ENCODE assay signal across 24 cellular contexts in genomic region chr2:165376571-165376975, GRCh38.
A peak's percentile ranks its signal among the peaks of the same experiment; 100 is the strongest.
DNase-seq lines count a peak whose midpoint lies in the region; ATAC-seq, FAIRE-seq and TF ChIP-seq lines count a peak whose summit lies in the region.
"Had no signal": no experiment of that assay in that cellular context is flagged by ENCODE, and none has a peak within 500 bp of the region (broad histone marks: within the 10 kb centered on the region; RNA-seq: fewer than 3 reads in every experiment).

No MANE protein-coding gene starts in this region.

- H3K36me3 ChIP-seq in A673 (ENCODE audit: insufficient read depth, low read length, poor library complexity, severe bottlenecking) (no peaks in the 10 kb centered on the region), pancreas (no peaks in the 10 kb centered on the region)
- H3K36me3 ChIP-seq: thoracic aorta had no signal

- no peaks in the 10 kb centered on the region for H3K27me3 Mint-ChIP-seq in WTC11 (ENCODE audit: low read depth)

- H3K9me3 Mint-ChIP-seq in WTC11, result no peaks in the 10 kb centered on the region
- H3K9me3 Mint-ChIP-seq: activated naive CD8-positive, alpha-beta T cell treated with anti-CD3 and anti-CD28 coated beads, Interleukin-2, amount 50 U/mL, for 24 hours; CD14-positive monocyte; HFFc6; nephron progenitor cell; T-helper 1 cell treated with Interleukin-12 subunit alpha and Interleukin-12 subunit beta and Interleukin-4 antibody, amounts not matched to agents 30 μg/mL and 1 μg/mL, for 36 hours had no signal

- H3K4me3 ChIP-seq in A673 (ENCODE audit: low read depth, low read length, poor library complexity, severe bottlenecking) (peak overlapping the region; percentile 1), pancreas (no peak overlapping the region)
- H3K4me3 ChIP-seq: mucosa of descending colon, thoracic aorta had no signal

- H3K27ac ChIP-seq in A673 (ENCODE audit: low read depth, low read length, poor library complexity, severe bottlenecking) (no peak overlapping the region), pancreas (no peak overlapping the region)
- H3K27ac ChIP-seq: thoracic aorta had no signal

- no peak for FAIRE-seq in pancreas (lab: Jason Lieb, UNC)

- no peak for TF ChIP-seq CTCF in A673 (conservative IDR thresholded peaks at IDR 0.05; ENCODE audit: low read depth, low read length)
- TF ChIP-seq CTCF in WTC11 (IDR thresholded peaks at IDR 0.05), result no peak
- no peak for TF ChIP-seq CTCF in pancreas (IDR thresholded peaks at IDR 0.05)

- WGBS in pancreas, 2 donors, result 50 to 56% methylated on average over 3 of the region's 3 CpGs

- CTCF ChIA-PET in A673 (lab: Charles Lee) (interaction anchor here (0.7 kb wide), 1 partner anchor 777 kb away, joined by 3 read pairs; no protein-coding TSS in a partner anchor), WTC11 (lab: Charles Lee) (no interaction called here)

- peak overlapping the region; percentile 27; the same call in 1 of the 2 replicates for H3K27ac Mint-ChIP-seq in WTC11
- H3K27ac Mint-ChIP-seq: activated naive CD8-positive, alpha-beta T cell treated with anti-CD3 and anti-CD28 coated beads, Interleukin-2, amount 50 U/mL, for 24 hours; CD14-positive monocyte; HFFc6; nephron progenitor cell; T-helper 1 cell treated with Interleukin-12 subunit alpha and Interleukin-12 subunit beta and Interleukin-4 antibody, amounts not matched to agents 30 μg/mL and 1 μg/mL, for 36 hours had no signal

- POLR2A ChIA-PET in A673 (lab: Charles Lee; ENCODE audit: low non-redundant PET), result no interaction called here
- POLR2A ChIA-PET in WTC11 (lab: Charles Lee), result no interaction called here

- BruUV-seq in A673 (replicated peaks; lab: Mats Ljungman, UMichigan), result no TSS peak

- H3K9me3 ChIP-seq in A673 (ENCODE audit: low read depth, low read length, poor library complexity, severe bottlenecking) (no peaks in the 10 kb centered on the region), pancreas (no peaks in the 10 kb centered on the region)
- H3K9me3 ChIP-seq: mucosa of descending colon, thoracic aorta had no signal

- DNase-seq in A673 (ENCODE audit: low spot score), result peak; percentile 60
- DNase-seq in DMS79 treated with DMSO at 0.1 percent for 48 hours (lab: John Stamatoyannopoulos, UW), result peak; percentile 72
- no peak for DNase-seq in WTC11 (ENCODE audit: low spot score)
- DNase-seq in medulla oblongata (ENCODE audit: extremely low spot score), result peak; percentile 32
- DNase-seq in pancreas, result no peak
- DNase-seq in NCI-H2196 treated with DMSO at 0.1 percent for 48 hours (lab: John Stamatoyannopoulos, UW; ENCODE audit: unreplicated experiment), result no peak
- no peak for DNase-seq in DMS114 treated with DMSO at 0.1 percent for 48 hours (lab: John Stamatoyannopoulos, UW; ENCODE audit: unreplicated experiment)
- DNase-seq: activated CD8-positive, alpha-beta memory T cell treated with anti-CD3 and anti-CD28 coated beads for 24 hours; activated gamma-delta T cell treated with Interleukin-2 at 50 U/mL for 16 hours; activated naive CD8-positive, alpha-beta T cell treated with anti-CD3 and anti-CD28 coated beads, Interleukin-2, amount 50 U/mL, for 24 hours; activated T-cell treated with anti-CD3 and anti-CD28 coated beads, Interleukin-2, amount 50 U/mL, for 1 hour; GDM1; HFFc6; IMR-90; left colon; mucosa of descending colon; NCI-H1105; NCI-H446; nephron progenitor cell; stimulated activated naive CD8-positive, alpha-beta T cell treated with anti-CD3 and anti-CD28 coated beads, Interleukin-15, Interleukin-2, amounts not matched to agents 100 U/mL and 50 U/mL, for 24 hours had no signal

- no peaks in the 10 kb centered on the region for H3K27me3 ChIP-seq in A673 (replicated peaks; ENCODE audit: insufficient read depth, low read depth, low read length, poor library complexity)
- H3K27me3 ChIP-seq in pancreas, result no peaks in the 10 kb centered on the region

- no peaks in the 10 kb centered on the region for H3K36me3 Mint-ChIP-seq in WTC11
- H3K36me3 Mint-ChIP-seq: CD14-positive monocyte had no signal

- no peak overlapping the region for H3K4me3 Mint-ChIP-seq in WTC11
- H3K4me3 Mint-ChIP-seq: activated naive CD8-positive, alpha-beta T cell treated with anti-CD3 and anti-CD28 coated beads, Interleukin-2, amount 50 U/mL, for 24 hours; CD14-positive monocyte; HFFc6; nephron progenitor cell; T-helper 1 cell treated with Interleukin-12 subunit alpha and Interleukin-12 subunit beta and Interleukin-4 antibody, amounts not matched to agents 30 μg/mL and 1 μg/mL, for 36 hours had no signal

- H3K4me1 ChIP-seq in A673 (ENCODE audit: insufficient read depth, low read length, poor library complexity, severe bottlenecking) (peaks cover 48% of the 10 kb centered on the region), pancreas (no peaks in the 10 kb centered on the region)

- intact Hi-C loops in A673 (cut with micrococcal nuclease; ENCODE audit: unreplicated experiment) (no loop called here), pancreas (cut with DNase I) (no loop called here)

- peaks cover 30% of the 10 kb centered on the region for H3K4me1 Mint-ChIP-seq in WTC11
- H3K4me1 Mint-ChIP-seq: activated naive CD8-positive, alpha-beta T cell treated with anti-CD3 and anti-CD28 coated beads, Interleukin-2, amount 50 U/mL, for 24 hours; CD14-positive monocyte had no signal

- ATAC-seq in WTC11 (no peak), pancreas (no peak)
- ATAC-seq: activated naive CD8-positive, alpha-beta T cell treated with anti-CD3 and anti-CD28 coated beads, Interleukin-2, amount 50 U/mL, for 24 hours; left colon; mucosa of descending colon; sciatic nerve; stimulated activated naive CD8-positive, alpha-beta T cell treated with anti-CD3 and anti-CD28 coated beads, Interleukin-15, Interleukin-2, amounts not matched to agents 100 U/mL and 50 U/mL, for 24 hours had no signal

TF ChIP-seq in WTC11, 78 proteins besides CTCF, POLR2A, EP300 and RAD21:
- TF ChIP-seq NFE2L1 (CRISPR knock-in tag; IDR thresholded peaks at IDR 0.05), result no peak
- no peak for TF ChIP-seq ZNF121 (CRISPR knock-in tag; IDR thresholded peaks at IDR 0.05)

Comparison
In these comparisons a context has a peak if more than half of its experiments do, and no peak if none do; other contexts are left out.
1. DNase-seq: peak in A673 (single experiment), DMS79 treated with DMSO at 0.1 percent for 48 hours (single experiment) and medulla oblongata (single experiment); none in WTC11 (single experiment), pancreas (0 of 6), NCI-H2196 treated with DMSO at 0.1 percent for 48 hours (single experiment) and DMS114 treated with DMSO at 0.1 percent for 48 hours (single experiment).